In the genomic region with DNA sequence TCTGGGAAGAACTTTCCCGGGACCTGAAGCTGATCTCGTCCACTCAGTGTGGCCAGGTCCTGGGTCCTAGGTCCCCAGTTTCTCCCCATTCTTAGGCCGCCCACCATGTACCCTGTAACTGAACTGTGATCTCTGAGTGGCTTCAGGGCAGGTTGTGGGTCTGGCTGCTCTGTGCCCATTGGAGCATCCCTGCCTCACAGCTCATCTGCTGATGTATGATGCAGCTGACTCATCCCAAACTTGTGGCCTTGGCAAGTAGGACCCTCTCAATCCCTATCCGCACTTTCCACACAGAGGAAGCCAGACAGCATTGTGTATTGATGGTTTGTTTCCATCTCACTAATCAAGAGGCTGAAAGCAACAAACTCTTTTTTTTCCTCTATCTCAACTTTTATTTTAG, we compare ENCODE assay signal across 1 cellular context.
TF ChIP-seq lines count a peak whose summit lies in the region.

No MANE protein-coding gene starts in this region.

TF ChIP-seq in GM12878, 131 proteins besides CTCF, POLR2A, EP300 and RAD21:
- TF ChIP-seq HCFC1 (IDR thresholded peaks at IDR 0.05; ENCODE audit: low read length) (no peak), CHD4 (IDR thresholded peaks at IDR 0.05) (no peak), CUX1 (IDR thresholded peaks at IDR 0.05; ENCODE audit: insufficient replicate concordance, low read depth, low read length) (no peak), SP1 (IDR thresholded peaks at IDR 0.05; ENCODE audit: low read depth, low read length) (no peak), TCF7 (IDR thresholded peaks at IDR 0.05; ENCODE audit: borderline replicate concordance) (no peak), SPI1 (IDR thresholded peaks at IDR 0.05; ENCODE audit: borderline replicate concordance, insufficient read depth, low read depth, low read length) (no peak), PML (IDR thresholded peaks at IDR 0.05; ENCODE audit: low read length) (no peak), POLR2AphosphoS2 (IDR thresholded peaks at IDR 0.05; ENCODE audit: low read depth, low read length) (no peak), MTA2 (IDR thresholded peaks at IDR 0.05; ENCODE audit: low read depth) (no peak), SUZ12 (IDR thresholded peaks at IDR 0.05; ENCODE audit: unreplicated experiment) (no peak), ZBTB40 (IDR thresholded peaks at IDR 0.05; ENCODE audit: borderline replicate concordance) (no peak)
- TF ChIP-seq, protein P1, sequence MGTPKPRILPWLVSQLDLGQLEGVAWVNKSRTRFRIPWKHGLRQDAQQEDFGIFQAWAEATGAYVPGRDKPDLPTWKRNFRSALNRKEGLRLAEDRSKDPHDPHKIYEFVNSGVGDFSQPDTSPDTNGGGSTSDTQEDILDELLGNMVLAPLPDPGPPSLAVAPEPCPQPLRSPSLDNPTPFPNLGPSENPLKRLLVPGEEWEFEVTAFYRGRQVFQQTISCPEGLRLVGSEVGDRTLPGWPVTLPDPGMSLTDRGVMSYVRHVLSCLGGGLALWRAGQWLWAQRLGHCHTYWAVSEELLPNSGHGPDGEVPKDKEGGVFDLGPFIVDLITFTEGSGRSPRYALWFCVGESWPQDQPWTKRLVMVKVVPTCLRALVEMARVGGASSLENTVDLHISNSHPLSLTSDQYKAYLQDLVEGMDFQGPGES (IDR thresholded peaks at IDR 0.05): no peak
- TF ChIP-seq, protein P2, sequence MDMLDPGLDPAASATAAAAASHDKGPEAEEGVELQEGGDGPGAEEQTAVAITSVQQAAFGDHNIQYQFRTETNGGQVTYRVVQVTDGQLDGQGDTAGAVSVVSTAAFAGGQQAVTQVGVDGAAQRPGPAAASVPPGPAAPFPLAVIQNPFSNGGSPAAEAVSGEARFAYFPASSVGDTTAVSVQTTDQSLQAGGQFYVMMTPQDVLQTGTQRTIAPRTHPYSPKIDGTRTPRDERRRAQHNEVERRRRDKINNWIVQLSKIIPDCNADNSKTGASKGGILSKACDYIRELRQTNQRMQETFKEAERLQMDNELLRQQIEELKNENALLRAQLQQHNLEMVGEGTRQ (IDR thresholded peaks at IDR 0.05; ENCODE audit: borderline replicate concordance, low read depth, low read length): no peak
